ENCODE assay signal across 12 cellular contexts in the genomic region with DNA sequence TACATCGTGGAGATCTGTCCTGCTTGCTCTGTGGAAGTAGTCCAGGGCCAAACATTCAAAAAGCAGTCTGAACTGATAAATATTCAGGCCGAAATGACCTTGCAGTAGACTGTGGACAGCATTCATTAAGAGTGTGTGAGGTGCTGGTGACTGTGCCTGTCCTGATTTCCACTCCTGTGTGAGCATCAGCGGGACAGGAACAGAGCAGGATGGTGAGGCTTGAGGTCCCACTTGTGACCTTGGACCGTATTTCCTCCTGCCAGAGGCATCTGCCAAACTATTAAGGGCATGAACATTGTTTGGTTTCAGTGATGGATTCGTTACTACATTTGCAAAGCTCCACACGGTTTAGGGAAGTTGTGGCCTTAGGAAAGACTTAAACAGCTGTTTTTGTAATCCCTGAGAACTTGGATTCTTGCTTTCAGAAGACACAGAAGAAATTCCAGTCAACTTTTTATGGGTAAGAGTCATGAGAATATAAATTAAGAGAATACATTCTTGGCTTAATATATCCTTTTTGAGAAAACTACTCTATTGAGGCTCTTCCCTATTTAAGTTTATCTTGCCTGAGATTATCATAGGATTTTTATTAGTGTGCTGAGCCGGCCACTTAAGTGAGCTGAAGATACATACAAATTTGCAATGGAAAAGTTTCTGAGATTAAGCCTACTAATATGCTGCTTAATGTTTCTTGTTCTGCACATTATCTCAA. TPM values are rescaled to one million over a fixed set of nuclear protein-coding genes. Genes with fewer than 3 reads are reported as not detected.
A peak's percentile ranks its signal among the peaks of the same experiment; 100 is the strongest.
DNase-seq lines count a peak whose midpoint lies in the region; ATAC-seq and TF ChIP-seq lines count a peak whose summit lies in the region.
"Had no signal": no experiment of that assay in that cellular context is flagged by ENCODE, and none has a peak within 500 bp of the region (broad histone marks: within the 10 kb centered on the region; RNA-seq: fewer than 3 reads in every experiment).

No MANE protein-coding gene starts in this region.

- no peak for ATAC-seq in naive thymus-derived CD8-positive, alpha-beta T cell
- ATAC-seq in HG02840 (IDR thresholded peaks at IDR 0.05; ENCODE audit: low FRiP score, unreplicated experiment): no peak

- TF ChIP-seq CTCF in BJ (IDR thresholded peaks at IDR 0.05; ENCODE audit: insufficient read depth, low read depth, low read length) (no peak), esophagus squamous epithelium (IDR thresholded peaks at IDR 0.05) (no peak), GM10248 (IDR thresholded peaks at IDR 0.05; ENCODE audit: control extremely low read depth, extremely low read depth, low read depth, missing control alignments) (no peak)

- H3K27me3 ChIP-seq in BJ (ENCODE audit: control insufficient read depth, insufficient read depth, low read length) (no peaks in the 10 kb centered on the region), esophagus squamous epithelium (no peaks in the 10 kb centered on the region)

- H3K9me3 ChIP-seq in esophagus squamous epithelium: no peaks in the 10 kb centered on the region
- H3K9me3 ChIP-seq: HAP-1 had no signal

- no peaks in the 10 kb centered on the region for H3K36me3 ChIP-seq in BJ (ENCODE audit: control insufficient read depth, insufficient read depth, low read length)
- H3K36me3 ChIP-seq in esophagus squamous epithelium: no peaks in the 10 kb centered on the region
- H3K36me3 ChIP-seq: HAP-1 had no signal

- CTCF ChIA-PET in BJ (lab: Yijun Ruan, JAX): interaction anchor here (0.7 to 0.9 kb wide), 3 partner anchors 13 to 157 kb away, joined by 3 read pairs; no protein-coding TSS in a partner anchor
- CTCF ChIA-PET in GM10248 (lab: Yijun Ruan, JAX): no interaction called here

- H3K9me3 Mint-ChIP-seq in naive thymus-derived CD8-positive, alpha-beta T cell: no peaks in the 10 kb centered on the region
- H3K9me3 Mint-ChIP-seq: activated naive CD4-positive, alpha-beta T cell treated with anti-CD3 and anti-CD28 coated beads for 36 hours; CD4-positive, alpha-beta memory T cell had no signal

- H3K36me3 Mint-ChIP-seq in naive thymus-derived CD8-positive, alpha-beta T cell: no peaks in the 10 kb centered on the region

- WGBS in esophagus squamous epithelium, 2 donors: 36 to 48% methylated on average over 6 to 7 of the region's 7 CpGs

- no peaks in the 10 kb centered on the region for H3K27me3 Mint-ChIP-seq in naive thymus-derived CD8-positive, alpha-beta T cell
- H3K27me3 Mint-ChIP-seq: CD4-positive, alpha-beta memory T cell had no signal

- POLR2A ChIA-PET in BJ (lab: Charles Lee): no interaction called here
- POLR2A ChIA-PET in naive thymus-derived CD8-positive, alpha-beta T cell (lab: Charles Lee): interaction anchor here (1.0 kb wide), 1 partner anchor 11 kb away, joined by 3 read pairs; no protein-coding TSS in a partner anchor
- POLR2A ChIA-PET in GM10248 (lab: Yijun Ruan, JAX): interaction anchor here (0.6 kb wide), 1 partner anchor 638 kb away, joined by 3 read pairs; no protein-coding TSS in a partner anchor

- H3K27ac Mint-ChIP-seq in naive thymus-derived CD8-positive, alpha-beta T cell: peak overlapping the region in 8 of 10 donors; percentile 34 to 92 (median 63)
- H3K27ac Mint-ChIP-seq: activated naive CD4-positive, alpha-beta T cell treated with anti-CD3 and anti-CD28 coated beads for 36 hours had no signal

- no peak for TF ChIP-seq POLR2A in esophagus squamous epithelium (IDR thresholded peaks at IDR 0.05)

- H3K4me3 ChIP-seq in BJ (ENCODE audit: low read depth, low read length): no peak overlapping the region
- H3K4me3 ChIP-seq in esophagus squamous epithelium: no peak overlapping the region
- H3K4me3 ChIP-seq: HAP-1 had no signal

- intact Hi-C loops in esophagus squamous epithelium (cut with DNase I): no loop called here

- peak overlapping the region in 7 of 10 donors; percentile 2 to 67 (median 56) for H3K4me3 Mint-ChIP-seq in naive thymus-derived CD8-positive, alpha-beta T cell
- H3K4me3 Mint-ChIP-seq: activated naive CD4-positive, alpha-beta T cell treated with anti-CD3 and anti-CD28 coated beads for 36 hours had no signal

- DNase-seq in BJ (ENCODE audit: low read depth): peak; percentile 11
- DNase-seq in MV-4-11 (lab: John Stamatoyannopoulos, UW): peak; percentile 82
- DNase-seq in esophagus squamous epithelium (lab: John Stamatoyannopoulos, UW): no peak
- DNase-seq in naive thymus-derived CD8-positive, alpha-beta T cell: no peak
- no peak for DNase-seq in cerebellar cortex (ENCODE audit: low spot score)
- DNase-seq in GM10248 (ENCODE audit: extremely low spot score): no peak
- no peak for DNase-seq in NCI-H2081 treated with DMSO at 0.1 percent for 48 hours (lab: John Stamatoyannopoulos, UW)
- DNase-seq: activated naive CD4-positive, alpha-beta T cell treated with anti-CD3 and anti-CD28 coated beads for 36 hours; CD4-positive, alpha-beta memory T cell; NCI-H524 had no signal

- peaks cover 13 to 66% (median 17%) of the 10 kb centered on the region in 3 donors for H3K4me1 ChIP-seq in esophagus squamous epithelium

- peak overlapping the region in 3 of 4 donors; percentile 1 to 59 (median 56) for H3K27ac ChIP-seq in esophagus squamous epithelium

- H3K4me1 Mint-ChIP-seq in naive thymus-derived CD8-positive, alpha-beta T cell: peaks cover 36 to 90% (median 76%) of the 10 kb centered on the region in 4 donors

RNA-seq across cellular contexts. Expression of gene CCNY, which starts 32.9 kb away (rescaled TPM):
- 39.0 and 66.2 TPM in 2 replicates for polyA plus RNA-seq in BJ (2011; rRNA removed)
- 43.8 and 49.6 TPM in 2 replicates for polyA minus RNA-seq in BJ (2011; rRNA and poly(A)+ RNA removed)
- total RNA-seq in esophagus squamous epithelium: 10 to 100 TPM; 24.1 to 41.5 (median 30.4) TPM
- 10 to 100 TPM; 72.6 to 78.6 TPM for total RNA-seq in naive thymus-derived CD8-positive, alpha-beta T cell
- 10 to 100 TPM; 11.0 to 25.5 (median 24.0) TPM for polyA plus RNA-seq in naive thymus-derived CD8-positive, alpha-beta T cell

Comparison
In these comparisons a context has a peak if more than half of its experiments do, and no peak if none do; other contexts are left out.
1. DNase-seq: peak in BJ (single experiment) and MV-4-11 (single experiment); none in esophagus squamous epithelium (single experiment), naive thymus-derived CD8-positive, alpha-beta T cell (0 of 10), cerebellar cortex (single experiment), GM10248 (single experiment) and NCI-H2081 treated with DMSO at 0.1 percent for 48 hours (single experiment).